ENCODE assay signal across 21 cellular contexts in genomic region chr3:117602054-117602644, GRCh38.
DNase-seq lines count a peak whose midpoint lies in the region; ATAC-seq, FAIRE-seq and TF ChIP-seq lines count a peak whose summit lies in the region.
"Had no signal": no experiment of that assay in that cellular context is flagged by ENCODE, and none has a peak within 500 bp of the region (broad histone marks: within the 10 kb centered on the region; RNA-seq: fewer than 3 reads in every experiment).

No MANE protein-coding gene starts in this region.

- no peak overlapping the region for H2AK5ac ChIP-seq in mesendoderm (ENCODE audit: low read length)

- no peak overlapping the region for H3K23ac ChIP-seq in mesendoderm (ENCODE audit: low read length)

- H3K56ac ChIP-seq in mesendoderm (ENCODE audit: low read length): no peak overlapping the region

- H3K4ac ChIP-seq in mesendoderm (ENCODE audit: low read depth, low read length): no peak overlapping the region

- DNase-seq in A549 (ENCODE audit: low read depth in 1 of 2, low spot score in 1 of 2) (no peak), GM23338 (ENCODE audit: low spot score) (no peak), RPMI8226 (peak; percentile 69), mesendoderm (no peak), urothelium cell line (ENCODE audit: low spot score) (no peak), colonic mucosa (no peak), suprapubic skin (ENCODE audit: low spot score in 2 of 2) (no peak), NCI-H1417 treated with DMSO at 0.1 percent for 48 hours (lab: John Stamatoyannopoulos, UW) (no peak)
- DNase-seq: AML-193; CD4-positive, alpha-beta memory T cell; DND-41; GDM1; GOT3; MG63; NCI-H1417; NCI-H2081 treated with DMSO at 0.1 percent for 48 hours; NCI-H526; Peyer's patch; SHP77 had no signal

- no peak overlapping the region for H4K8ac ChIP-seq in mesendoderm (ENCODE audit: low read depth, low read length)

- H3K9me3 Mint-ChIP-seq in GM23338: no peaks in the 10 kb centered on the region

- no peak overlapping the region for H2BK120ac ChIP-seq in mesendoderm (ENCODE audit: low read depth, low read length)

- H3K9ac ChIP-seq in mesendoderm (ENCODE audit: low read length) (no peak overlapping the region), colonic mucosa (ENCODE audit: low read depth in 2 of 2, low read length in 2 of 2) (no peak overlapping the region)

- H3K4me2 ChIP-seq in A549 (no peak overlapping the region), GM23338 (0 out of 2 replicates have a peak overlapping the region, but pooled peaks have one; percentile 21), mesendoderm (ENCODE audit: low read length) (no peak overlapping the region)

- H3K4me1 ChIP-seq in A549: no peaks in the 10 kb centered on the region
- peaks cover 18% of the 10 kb centered on the region for H3K4me1 ChIP-seq in GM23338 (ENCODE audit: insufficient read depth)
- peaks cover 3% of the 10 kb centered on the region for H3K4me1 ChIP-seq in mesendoderm (ENCODE audit: control insufficient read depth, low read depth, low read length)
- H3K4me1 ChIP-seq in colonic mucosa: no peaks in the 10 kb centered on the region
- no peaks in the 10 kb centered on the region for H3K4me1 ChIP-seq in suprapubic skin
- H3K4me1 ChIP-seq: Peyer's patch had no signal

- intact Hi-C loops in colonic mucosa (cut with DNase I): no loop called here

- H3K27me3 ChIP-seq in GM23338 (ENCODE audit: insufficient read depth) (no peaks in the 10 kb centered on the region), mesendoderm (ENCODE audit: insufficient read depth, low read length, poor library complexity) (no peaks in the 10 kb centered on the region), colonic mucosa (no peaks in the 10 kb centered on the region), suprapubic skin (no peaks in the 10 kb centered on the region)
- H3K27me3 ChIP-seq: MG63, Peyer's patch had no signal

- no peaks in the 10 kb centered on the region for H3F3A ChIP-seq in GM23338 (replicated peaks; ENCODE audit: low read depth)

- TF ChIP-seq POLR2A in A549 (IDR thresholded peaks at IDR 0.05; ENCODE audit: low read length) (no peak), suprapubic skin (IDR thresholded peaks at IDR 0.05) (no peak)

- H3K36me3 Mint-ChIP-seq in GM23338 (ENCODE audit: low read depth): no peaks in the 10 kb centered on the region
- H3K36me3 Mint-ChIP-seq: CD4-positive, alpha-beta memory T cell had no signal

- H3K4me3 ChIP-seq in A549: no peak overlapping the region
- no peak overlapping the region for H3K4me3 ChIP-seq in GM23338
- no peak overlapping the region for H3K4me3 ChIP-seq in mesendoderm (ENCODE audit: low read length)
- no peak overlapping the region for H3K4me3 ChIP-seq in colonic mucosa
- no peak overlapping the region for H3K4me3 ChIP-seq in suprapubic skin
- H3K4me3 ChIP-seq: MG63, Peyer's patch had no signal

- no peak overlapping the region for H3K27ac Mint-ChIP-seq in GM23338
- H3K27ac Mint-ChIP-seq: CD4-positive, alpha-beta memory T cell had no signal

- H3K4me3 Mint-ChIP-seq in GM23338: no peak overlapping the region
- H3K4me3 Mint-ChIP-seq: CD4-positive, alpha-beta memory T cell had no signal

- H3K27ac ChIP-seq in A549: no peak overlapping the region
- H3K27ac ChIP-seq in GM23338 (ENCODE audit: low read depth): no peak overlapping the region
- H3K27ac ChIP-seq in mesendoderm (ENCODE audit: low read depth, low read length): no peak overlapping the region
- no peak overlapping the region for H3K27ac ChIP-seq in colonic mucosa
- no peak overlapping the region for H3K27ac ChIP-seq in suprapubic skin
- H3K27ac ChIP-seq: Peyer's patch had no signal

- H3K4me1 Mint-ChIP-seq in GM23338: peaks cover 29% of the 10 kb centered on the region
- H3K4me1 Mint-ChIP-seq: CD4-positive, alpha-beta memory T cell had no signal

- H3K18ac ChIP-seq in mesendoderm (ENCODE audit: low read length): peak overlapping the region; percentile 75

- H3K79me2 ChIP-seq in GM23338 (replicated peaks; ENCODE audit: insufficient read depth): no peaks in the 10 kb centered on the region
- no peaks in the 10 kb centered on the region for H3K79me2 ChIP-seq in mesendoderm (ENCODE audit: control insufficient read depth, insufficient read depth, low read length)

- H3K79me1 ChIP-seq in mesendoderm (ENCODE audit: low read length): no peaks in the 10 kb centered on the region

- no peaks in the 10 kb centered on the region for H3K27me3 Mint-ChIP-seq in GM23338 (ENCODE audit: insufficient read depth, low read depth, poor library complexity)
- H3K27me3 Mint-ChIP-seq: CD4-positive, alpha-beta memory T cell had no signal

- POLR2A ChIA-PET in A549 (lab: Yijun Ruan, JAX): no interaction called here

- H3K36me3 ChIP-seq in GM23338 (ENCODE audit: insufficient read depth) (no peaks in the 10 kb centered on the region), mesendoderm (ENCODE audit: control insufficient read depth, insufficient read depth, low read length) (no peaks in the 10 kb centered on the region), colonic mucosa (no peaks in the 10 kb centered on the region), suprapubic skin (no peaks in the 10 kb centered on the region)
- H3K36me3 ChIP-seq: MG63, Peyer's patch had no signal

- H2BK15ac ChIP-seq in mesendoderm (replicated peaks; ENCODE audit: low read depth): no peak overlapping the region

- H4K20me1 ChIP-seq in GM23338 (replicated peaks; ENCODE audit: insufficient read depth): no peaks in the 10 kb centered on the region

- TF ChIP-seq RAD21 in A549 (conservative IDR thresholded peaks at IDR 0.05 in 1 of 2, IDR thresholded peaks at IDR 0.05 in 1 of 2): no peak

- H2BK5ac ChIP-seq in mesendoderm (ENCODE audit: low read length): no peak overlapping the region

- 80% methylated on average over 4 of the region's 4 CpGs for WGBS in A549 (ENCODE audit: missing lambda C conversion rate)
- no CpG with 5 or more reads among the region's 4 CpGs for WGBS in mesendoderm (ENCODE audit: extremely low coverage, insufficient coverage, low lambda C conversion rate)
- 58% methylated on average over 4 of the region's 4 CpGs for WGBS in suprapubic skin

- H4K5ac ChIP-seq in mesendoderm (ENCODE audit: low read length): no peak overlapping the region

- TF ChIP-seq EP300 in A549 (IDR thresholded peaks at IDR 0.05) (no peak), suprapubic skin (IDR thresholded peaks at IDR 0.05) (no peak)

- H3K9me3 ChIP-seq in A549 (no peaks in the 10 kb centered on the region), colonic mucosa (no peaks in the 10 kb centered on the region), suprapubic skin (no peaks in the 10 kb centered on the region)
- H3K9me3 ChIP-seq: MG63, Peyer's patch had no signal

- no peak for TF ChIP-seq CTCF in A549 (IDR thresholded peaks at IDR 0.05)
- TF ChIP-seq CTCF in GM23338 (conservative IDR thresholded peaks at IDR 0.05; ENCODE audit: low read depth in 2 of 2): no peak
- no peak for TF ChIP-seq CTCF in colonic mucosa (IDR thresholded peaks at IDR 0.05)
- TF ChIP-seq CTCF in suprapubic skin (IDR thresholded peaks at IDR 0.05): no peak

- CTCF ChIA-PET in A549 (lab: Yijun Ruan, JAX): interaction anchor here (1.1 kb wide), 1 partner anchor 125 kb away, joined by 3 read pairs; no protein-coding TSS in a partner anchor

- no peak for ATAC-seq in A549
- no peak for ATAC-seq in GM23338

- H3K9me2 ChIP-seq in GM23338 (ENCODE audit: insufficient read depth): no peaks in the 10 kb centered on the region; the same call in 1 of the 2 replicates

- FAIRE-seq in A549 (lab: Jason Lieb, UNC): no peak
- no peak for FAIRE-seq in urothelium cell line (lab: Jason Lieb, UNC)
- FAIRE-seq: GM12892, GM19239 had no signal

- H2AFZ ChIP-seq in GM23338: no peak overlapping the region

TF ChIP-seq in A549, 52 proteins besides CTCF, POLR2A, EP300 and RAD21:
- TF ChIP-seq RARB (CRISPR knock-in tag; IDR thresholded peaks at IDR 0.05): no peak
- TF ChIP-seq MAFK (IDR thresholded peaks at IDR 0.05; ENCODE audit: partially characterized antibody): peak; percentile 82

TF ChIP-seq in GM23338, 12 proteins besides CTCF, POLR2A, EP300 and RAD21 (continues in another document):
- no peak for TF ChIP-seq ZNF114 (CRISPR knock-in tag; IDR thresholded peaks at IDR 0.05)
- no peak for TF ChIP-seq NANOG (IDR thresholded peaks at IDR 0.05; ENCODE audit: borderline replicate concordance)
- TF ChIP-seq STAT1 (IDR thresholded peaks at IDR 0.05; ENCODE audit: unreplicated experiment): no peak
- no peak for TF ChIP-seq REST (IDR thresholded peaks at IDR 0.05; ENCODE audit: unreplicated experiment)
- TF ChIP-seq ZNF331 (CRISPR knock-in tag; IDR thresholded peaks at IDR 0.05; ENCODE audit: low read depth): no peak
- TF ChIP-seq POLR2AphosphoS5 (IDR thresholded peaks at IDR 0.05; ENCODE audit: low read depth): no peak
